Comparison of ENCODE assay signal across 9 cellular contexts in genomic region chr18:23053756-23054457, GRCh38.
DNase-seq lines count a peak whose midpoint lies in the region; ATAC-seq, FAIRE-seq and TF ChIP-seq lines count a peak whose summit lies in the region.
"Had no signal": no experiment of that assay in that cellular context is flagged by ENCODE, and none has a peak within 500 bp of the region (broad histone marks: within the 10 kb centered on the region; RNA-seq: fewer than 3 reads in every experiment).

No MANE protein-coding gene starts in this region.

- TF ChIP-seq CTCF in GM12878 (IDR thresholded peaks at IDR 0.05 in 2 of 3, conservative IDR thresholded peaks at IDR 0.05 in 1 of 3; ENCODE audit: control insufficient read depth in 2 of 3, extremely low read depth in 1 of 3, insufficient read depth in 1 of 3, low read depth in 3 of 3, low read length in 3 of 3) (no peak), kidney epithelial cell (IDR thresholded peaks at IDR 0.05; ENCODE audit: insufficient read depth, low read length, poor library complexity, severe bottlenecking) (peak; percentile 44)

- H3K79me2 ChIP-seq in GM12878 (ENCODE audit: control insufficient read depth, insufficient read depth, low read length), result no peaks in the 10 kb centered on the region

- H3K9ac ChIP-seq in GM12878 (ENCODE audit: control insufficient read depth, insufficient read depth, low read length), result no peak overlapping the region

- no peak for TF ChIP-seq EP300 in GM12878 (IDR thresholded peaks at IDR 0.05; ENCODE audit: borderline replicate concordance in 1 of 2, control insufficient read depth in 1 of 2, low read depth in 2 of 2, low read length in 2 of 2)

- WGBS in GM12878 (ENCODE audit: insufficient coverage, insufficient replicate concordance, low lambda C conversion rate, missing lambda C conversion rate), result 60% methylated on average over 16 of the region's 16 CpGs

- no TSS peak for BruUV-seq in GM12878 (replicated peaks; lab: Mats Ljungman, UMichigan)

- no peak overlapping the region for H2AFZ ChIP-seq in GM12878 (ENCODE audit: control insufficient read depth, low read depth, low read length)

- intact Hi-C loops in GM12878 (cut with micrococcal nuclease; ENCODE audit: unreplicated experiment), result no loop called here

- POLR2A ChIA-PET in GM12878 (lab: Charles Lee), result no interaction called here

- SMC1A ChIA-PET in GM12878 (lab: Charles Lee; ENCODE audit: uncharacterized antibody, unreplicated experiment), result no interaction called here

- RAD21 ChIA-PET in GM12878 (lab: Charles Lee; ENCODE audit: unreplicated experiment), result no interaction called here

- no peak overlapping the region for H3K4me3 ChIP-seq in GM12878
- H3K4me3 ChIP-seq in kidney epithelial cell (ENCODE audit: low read depth, low read length), result no peak overlapping the region

- in situ Hi-C loops in GM12878 (cut with MboI), result no loop called here

- H3K4me2 ChIP-seq in GM12878 (ENCODE audit: control insufficient read depth, insufficient read depth), result no peak overlapping the region

- no peaks in the 10 kb centered on the region for H3K9me3 ChIP-seq in GM12878 (replicated peaks; ENCODE audit: control insufficient read depth, insufficient read depth, low read length)

- TF ChIP-seq POLR2A in GM12878 (IDR thresholded peaks at IDR 0.05; ENCODE audit: low read depth, low read length), result no peak

- H3K4me1 ChIP-seq in GM12878 (ENCODE audit: control insufficient read depth, insufficient read depth, low read length), result no peaks in the 10 kb centered on the region

- CTCF ChIA-PET in GM12878 (lab: Yijun Ruan, JAX), result no interaction called here

- 0 out of 3 replicates have a peak, but pooled peaks have one; percentile 29 for ATAC-seq in GM12878
- ATAC-seq in GM21786 (IDR thresholded peaks at IDR 0.05; ENCODE audit: unreplicated experiment), result no peak
- ATAC-seq: stimulated activated naive CD8-positive, alpha-beta T cell treated with anti-CD3 and anti-CD28 coated beads, Interleukin-15, Interleukin-2, amounts not matched to agents 100 U/mL and 50 U/mL, for 24 hours had no signal

- H3K27ac ChIP-seq in GM12878 (ENCODE audit: control insufficient read depth, insufficient read depth), result no peak overlapping the region

- FAIRE-seq in GM12878 (lab: Jason Lieb, UNC), result no peak

- TF ChIP-seq RAD21 in GM12878 (IDR thresholded peaks at IDR 0.05; ENCODE audit: insufficient read depth, low read depth, low read length), result no peak

- DNase-seq in AG08396 (ENCODE audit: low spot score), result peak; percentile 70
- DNase-seq in Kasumi-1 (lab: John Stamatoyannopoulos, UW), result peak; percentile 52 to 56
- DNase-seq in GM12878 (ENCODE audit: low read depth, low spot score), result no peak
- DNase-seq in kidney epithelial cell (ENCODE audit: low read depth), result peak; percentile 48
- DNase-seq in activated effector memory CD4-positive, alpha-beta T cell treated with anti-CD3 and anti-CD28 coated beads, Interleukin-2, amount 50 U/mL, for 16 hours, result no peak
- no peak for DNase-seq in T1000 (lab: John Stamatoyannopoulos, UW)
- DNase-seq in cortex of kidney (lab: John Stamatoyannopoulos, UW), result no peak
- DNase-seq: stimulated activated naive CD8-positive, alpha-beta T cell treated with anti-CD3 and anti-CD28 coated beads, Interleukin-15, Interleukin-2, amounts not matched to agents 100 U/mL and 50 U/mL, for 24 hours had no signal

- H3K27me3 ChIP-seq in GM12878 (replicated peaks in 1 of 2; ENCODE audit: control insufficient read depth in 2 of 2, insufficient read depth in 2 of 2, low read length in 1 of 2) (peaks cover 0 to 1% of the 10 kb centered on the region in 2 experiments; a peak in 1 of 4 replicates), kidney epithelial cell (ENCODE audit: control insufficient read depth, insufficient read depth, low read length) (no peaks in the 10 kb centered on the region)

- no peaks in the 10 kb centered on the region for H4K20me1 ChIP-seq in GM12878 (ENCODE audit: control insufficient read depth, insufficient read depth)

- H3K36me3 ChIP-seq in GM12878 (ENCODE audit: control insufficient read depth in 2 of 2, insufficient read depth in 2 of 2, low read length in 1 of 2) (no peaks in the 10 kb centered on the region), kidney epithelial cell (ENCODE audit: control insufficient read depth, insufficient read depth, low read length) (no peaks in the 10 kb centered on the region)

TF ChIP-seq in GM12878, 131 proteins besides CTCF, POLR2A, EP300 and RAD21:
- TF ChIP-seq KDM1A (IDR thresholded peaks at IDR 0.05; ENCODE audit: borderline replicate concordance), result no peak
- no peak for TF ChIP-seq SKIL (IDR thresholded peaks at IDR 0.05; ENCODE audit: low read depth, poor library complexity, severe bottlenecking)
- TF ChIP-seq GATAD2B (conservative IDR thresholded peaks at IDR 0.05; ENCODE audit: low read depth), result no peak

Comparison
In these comparisons a context has a peak if more than half of its experiments do, and no peak if none do; other contexts are left out.
1. DNase-seq: peak in AG08396 (single experiment), Kasumi-1 (2 of 2) and kidney epithelial cell (single experiment); none in GM12878 (single experiment), activated effector memory CD4-positive, alpha-beta T cell treated with anti-CD3 and anti-CD28 coated beads, Interleukin-2, amount 50 U/mL, for 16 hours (single experiment), T1000 (single experiment) and cortex of kidney (single experiment).